ENCODE assay signal across 1 cellular context in genomic region chr22:49935561-49935960, GRCh38.
TF ChIP-seq lines count a peak whose summit lies in the region.

No MANE protein-coding gene starts in this region.

TF ChIP-seq in HCT116, 20 proteins besides CTCF, POLR2A, EP300 and RAD21 (continued from another document):
- TF ChIP-seq, protein P1, sequence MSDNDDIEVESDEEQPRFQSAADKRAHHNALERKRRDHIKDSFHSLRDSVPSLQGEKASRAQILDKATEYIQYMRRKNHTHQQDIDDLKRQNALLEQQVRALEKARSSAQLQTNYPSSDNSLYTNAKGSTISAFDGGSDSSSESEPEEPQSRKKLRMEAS (IDR thresholded peaks at IDR 0.05): no peak
- TF ChIP-seq, protein P2, sequence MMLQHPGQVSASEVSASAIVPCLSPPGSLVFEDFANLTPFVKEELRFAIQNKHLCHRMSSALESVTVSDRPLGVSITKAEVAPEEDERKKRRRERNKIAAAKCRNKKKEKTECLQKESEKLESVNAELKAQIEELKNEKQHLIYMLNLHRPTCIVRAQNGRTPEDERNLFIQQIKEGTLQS (IDR thresholded peaks at IDR 0.05): no peak
- no peak for TF ChIP-seq EZH2phosphoT487 (IDR thresholded peaks at IDR 0.05; ENCODE audit: borderline replicate concordance)
- TF ChIP-seq EGR1 (IDR thresholded peaks at IDR 0.05; ENCODE audit: low read depth): no peak
- TF ChIP-seq CEBPB (IDR thresholded peaks at IDR 0.05; ENCODE audit: low read depth): no peak
- TF ChIP-seq ZNF274 (IDR thresholded peaks at IDR 0.05; ENCODE audit: low read depth, low read length): no peak
- TF ChIP-seq FOSL1 (IDR thresholded peaks at IDR 0.05; ENCODE audit: low read depth): no peak
- TF ChIP-seq REST (IDR thresholded peaks at IDR 0.05; ENCODE audit: low read depth): no peak
- no peak for TF ChIP-seq SRF (IDR thresholded peaks at IDR 0.05; ENCODE audit: low read depth)
- TF ChIP-seq, protein P3, sequence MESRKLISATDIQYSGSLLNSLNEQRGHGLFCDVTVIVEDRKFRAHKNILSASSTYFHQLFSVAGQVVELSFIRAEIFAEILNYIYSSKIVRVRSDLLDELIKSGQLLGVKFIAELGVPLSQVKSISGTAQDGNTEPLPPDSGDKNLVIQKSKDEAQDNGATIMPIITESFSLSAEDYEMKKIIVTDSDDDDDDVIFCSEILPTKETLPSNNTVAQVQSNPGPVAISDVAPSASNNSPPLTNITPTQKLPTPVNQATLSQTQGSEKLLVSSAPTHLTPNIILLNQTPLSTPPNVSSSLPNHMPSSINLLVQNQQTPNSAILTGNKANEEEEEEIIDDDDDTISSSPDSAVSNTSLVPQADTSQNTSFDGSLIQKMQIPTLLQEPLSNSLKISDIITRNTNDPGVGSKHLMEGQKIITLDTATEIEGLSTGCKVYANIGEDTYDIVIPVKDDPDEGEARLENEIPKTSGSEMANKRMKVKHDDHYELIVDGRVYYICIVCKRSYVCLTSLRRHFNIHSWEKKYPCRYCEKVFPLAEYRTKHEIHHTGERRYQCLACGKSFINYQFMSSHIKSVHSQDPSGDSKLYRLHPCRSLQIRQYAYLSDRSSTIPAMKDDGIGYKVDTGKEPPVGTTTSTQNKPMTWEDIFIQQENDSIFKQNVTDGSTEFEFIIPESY (IDR thresholded peaks at IDR 0.05; ENCODE audit: extremely low read depth, insufficient replicate concordance, low read length): no peak
- no peak for TF ChIP-seq SIN3A (IDR thresholded peaks at IDR 0.05; ENCODE audit: low read depth)
- no peak for TF ChIP-seq ZFX (IDR thresholded peaks at IDR 0.05)
